Comparison of ENCODE assay signal across 1 cellular context in the genomic region with DNA sequence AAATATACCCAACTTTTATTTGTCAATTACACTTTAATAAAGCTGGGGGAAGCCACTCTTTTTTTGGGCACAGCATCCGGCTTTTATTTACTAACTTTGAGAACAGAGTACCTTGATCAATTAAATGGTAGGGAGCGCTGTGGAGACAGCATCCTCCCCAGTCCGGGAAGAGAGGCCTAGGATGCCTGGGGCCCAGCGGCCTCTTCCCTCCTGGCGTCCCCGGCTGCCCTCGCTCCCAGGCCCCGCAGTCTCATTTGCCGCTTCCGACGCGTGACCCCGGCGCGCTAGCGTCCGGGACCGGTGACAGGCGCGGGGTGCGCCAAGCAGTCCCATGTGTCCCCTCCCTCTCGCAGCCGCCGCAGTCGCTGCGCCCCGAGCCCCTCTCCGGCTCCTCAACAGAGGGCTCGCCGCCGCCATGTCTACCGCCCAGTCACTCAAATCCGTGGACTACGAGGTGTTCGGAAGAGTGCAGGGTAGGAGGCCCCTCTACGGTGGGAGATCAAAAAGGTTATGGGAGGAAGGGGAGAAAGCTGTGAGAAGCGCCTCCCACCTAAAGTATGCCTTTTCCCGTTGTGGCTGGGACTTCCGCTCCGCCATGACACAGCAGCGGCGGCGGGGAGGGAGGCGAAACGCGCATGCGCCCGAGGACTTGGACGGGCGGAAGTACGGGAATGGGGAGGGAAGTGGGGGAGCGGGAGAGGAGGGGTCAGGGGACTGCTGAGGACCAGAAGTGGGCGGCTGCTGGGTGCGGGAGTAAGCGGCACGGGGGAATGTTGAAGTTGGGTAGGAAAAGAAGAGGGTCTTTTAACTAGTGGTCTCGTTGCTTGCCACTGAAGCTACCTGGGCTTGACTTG.
TF ChIP-seq lines count a peak whose summit lies in the region.

A gene (plus strand): TSS at position 332 of the 854 bp plus-strand sequence.

TF ChIP-seq in HepG2, 621 proteins besides CTCF, POLR2A, EP300 and RAD21 (continued from another document and continues in another):
- TF ChIP-seq, protein P1, sequence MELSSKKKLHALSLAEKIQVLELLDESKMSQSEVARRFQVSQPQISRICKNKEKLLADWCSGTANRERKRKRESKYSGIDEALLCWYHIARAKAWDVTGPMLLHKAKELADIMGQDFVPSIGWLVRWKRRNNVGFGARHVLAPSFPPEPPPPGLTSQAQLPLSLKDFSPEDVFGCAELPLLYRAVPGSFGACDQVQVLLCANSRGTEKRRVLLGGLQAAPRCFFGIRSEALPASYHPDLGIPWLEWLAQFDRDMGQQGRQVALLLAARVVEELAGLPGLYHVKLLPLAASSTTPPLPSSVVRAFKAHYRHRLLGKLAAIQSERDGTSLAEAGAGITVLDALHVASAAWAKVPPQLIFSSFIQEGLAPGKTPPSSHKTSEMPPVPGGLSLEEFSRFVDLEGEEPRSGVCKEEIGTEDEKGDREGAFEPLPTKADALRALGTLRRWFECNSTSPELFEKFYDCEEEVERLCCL (CRISPR knock-in tag; IDR thresholded peaks at IDR 0.05; ENCODE audit: borderline replicate concordance): peak; percentile 97
- TF ChIP-seq ZBTB1 (CRISPR knock-in tag; IDR thresholded peaks at IDR 0.05; ENCODE audit: borderline replicate concordance) (peak; percentile 89; the same call in 1 of the 2 replicates), ASH2L (IDR thresholded peaks at IDR 0.05; ENCODE audit: insufficient read length, low read depth, low read length) (peak; percentile 99), CC2D1A (CRISPR knock-in tag; IDR thresholded peaks at IDR 0.05) (no peak), XRCC5 (optimal IDR thresholded peaks at IDR 0.05; ENCODE audit: low read length) (peak; percentile 89), PLRG1 (conservative IDR thresholded peaks at IDR 0.05) (no peak), PHF20 (CRISPR knock-in tag; IDR thresholded peaks at IDR 0.05) (peak; percentile 87), ZNF792 (CRISPR knock-in tag; IDR thresholded peaks at IDR 0.05) (peak; percentile 84), ZNF260 (CRISPR knock-in tag; IDR thresholded peaks at IDR 0.05; ENCODE audit: borderline replicate concordance, low read depth) (no peak; the same call in 1 of the 2 replicates), FOSL1 (CRISPR knock-in tag; IDR thresholded peaks at IDR 0.05; ENCODE audit: borderline replicate concordance) (no peak), ZFP37 (CRISPR knock-in tag; IDR thresholded peaks at IDR 0.05; ENCODE audit: borderline replicate concordance) (0 out of 2 replicates have a peak, but pooled peaks have one; percentile 52), RFX1 (IDR thresholded peaks at IDR 0.05) (no peak), ATAD3A (CRISPR knock-in tag; IDR thresholded peaks at IDR 0.05) (peak; percentile 42; the same call in 1 of the 2 replicates), SRY (CRISPR knock-in tag; IDR thresholded peaks at IDR 0.05) (peak; percentile 98), ZNF720 (CRISPR knock-in tag; IDR thresholded peaks at IDR 0.05) (no peak), GPN1 (CRISPR knock-in tag; IDR thresholded peaks at IDR 0.05; ENCODE audit: borderline replicate concordance) (peak; percentile 80; the same call in 1 of the 2 replicates), U2AF1 (optimal IDR thresholded peaks at IDR 0.05; ENCODE audit: low read depth, low read length) (peak; percentile 91), ZC3H13 (CRISPR knock-in tag; IDR thresholded peaks at IDR 0.05) (peak; percentile 98), ZNF619 (CRISPR knock-in tag; IDR thresholded peaks at IDR 0.05) (peak; percentile 98; the same call in 1 of the 2 replicates), FIP1L1 (IDR thresholded peaks at IDR 0.05; ENCODE audit: borderline replicate concordance, insufficient read depth, low read depth, low read length) (peak; percentile 85; the same call in 1 of the 2 replicates), ZNF510 (CRISPR knock-in tag; IDR thresholded peaks at IDR 0.05; ENCODE audit: low read depth) (peak; percentile 87; the same call in 1 of the 2 replicates), DMAP1 (CRISPR knock-in tag; IDR thresholded peaks at IDR 0.05) (peak; percentile 100), MLLT10 (CRISPR knock-in tag; IDR thresholded peaks at IDR 0.05) (peak; percentile 94), ZBTB42 (CRISPR knock-in tag; IDR thresholded peaks at IDR 0.05) (peak; percentile 68; the same call in 1 of the 2 replicates), FOXA3 (CRISPR knock-in tag; IDR thresholded peaks at IDR 0.05) (peak; percentile 14), NCOA5 (CRISPR knock-in tag; IDR thresholded peaks at IDR 0.05) (no peak), CCDC6 (CRISPR knock-in tag; IDR thresholded peaks at IDR 0.05) (peak; percentile 96), NBN (conservative IDR thresholded peaks at IDR 0.05) (no peak), NFYC (CRISPR knock-in tag; IDR thresholded peaks at IDR 0.05) (peak; percentile 31), ZNF816 (CRISPR knock-in tag; IDR thresholded peaks at IDR 0.05; ENCODE audit: borderline replicate concordance) (peak; percentile 97), ZNF431 (CRISPR knock-in tag; IDR thresholded peaks at IDR 0.05; ENCODE audit: borderline replicate concordance, low read depth) (peak; percentile 89; the same call in 1 of the 2 replicates), MATR3 (CRISPR knock-in tag; IDR thresholded peaks at IDR 0.05) (no peak)
- TF ChIP-seq, protein P2, sequence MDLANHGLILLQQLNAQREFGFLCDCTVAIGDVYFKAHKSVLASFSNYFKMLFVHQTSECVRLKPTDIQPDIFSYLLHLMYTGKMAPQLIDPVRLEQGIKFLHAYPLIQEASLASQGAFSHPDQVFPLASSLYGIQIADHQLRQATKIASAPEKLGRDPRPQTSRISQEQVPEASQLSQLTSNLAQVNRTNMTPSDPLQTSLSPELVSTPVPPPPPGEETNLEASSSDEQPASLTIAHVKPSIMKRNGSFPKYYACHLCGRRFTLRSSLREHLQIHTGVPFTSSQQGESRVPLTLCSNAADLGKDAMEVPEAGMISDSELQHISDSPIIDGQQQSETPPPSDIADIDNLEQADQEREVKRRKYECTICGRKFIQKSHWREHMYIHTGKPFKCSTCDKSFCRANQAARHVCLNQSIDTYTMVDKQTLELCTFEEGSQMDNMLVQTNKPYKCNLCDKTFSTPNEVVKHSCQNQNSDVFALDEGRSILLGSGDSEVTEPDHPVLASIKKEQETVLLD (CRISPR knock-in tag; IDR thresholded peaks at IDR 0.05; ENCODE audit: low read depth): peak; percentile 89
- TF ChIP-seq, protein P3, sequence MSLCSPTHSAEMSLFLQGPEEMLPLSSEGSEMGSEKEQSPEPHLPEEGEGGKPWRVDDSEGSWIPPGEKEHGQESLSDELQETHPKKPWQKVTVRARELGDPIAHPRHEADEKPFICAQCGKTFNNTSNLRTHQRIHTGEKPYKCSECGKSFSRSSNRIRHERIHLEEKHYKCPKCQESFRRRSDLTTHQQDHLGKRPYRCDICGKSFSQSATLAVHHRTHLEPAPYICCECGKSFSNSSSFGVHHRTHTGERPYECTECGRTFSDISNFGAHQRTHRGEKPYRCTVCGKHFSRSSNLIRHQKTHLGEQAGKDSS (CRISPR knock-in tag; IDR thresholded peaks at IDR 0.05; ENCODE audit: borderline replicate concordance, low read depth): peak; percentile 84
- TF ChIP-seq, protein P4, sequence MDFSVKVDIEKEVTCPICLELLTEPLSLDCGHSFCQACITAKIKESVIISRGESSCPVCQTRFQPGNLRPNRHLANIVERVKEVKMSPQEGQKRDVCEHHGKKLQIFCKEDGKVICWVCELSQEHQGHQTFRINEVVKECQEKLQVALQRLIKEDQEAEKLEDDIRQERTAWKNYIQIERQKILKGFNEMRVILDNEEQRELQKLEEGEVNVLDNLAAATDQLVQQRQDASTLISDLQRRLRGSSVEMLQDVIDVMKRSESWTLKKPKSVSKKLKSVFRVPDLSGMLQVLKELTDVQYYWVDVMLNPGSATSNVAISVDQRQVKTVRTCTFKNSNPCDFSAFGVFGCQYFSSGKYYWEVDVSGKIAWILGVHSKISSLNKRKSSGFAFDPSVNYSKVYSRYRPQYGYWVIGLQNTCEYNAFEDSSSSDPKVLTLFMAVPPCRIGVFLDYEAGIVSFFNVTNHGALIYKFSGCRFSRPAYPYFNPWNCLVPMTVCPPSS (IDR thresholded peaks at IDR 0.05): no peak
- TF ChIP-seq, protein P5, sequence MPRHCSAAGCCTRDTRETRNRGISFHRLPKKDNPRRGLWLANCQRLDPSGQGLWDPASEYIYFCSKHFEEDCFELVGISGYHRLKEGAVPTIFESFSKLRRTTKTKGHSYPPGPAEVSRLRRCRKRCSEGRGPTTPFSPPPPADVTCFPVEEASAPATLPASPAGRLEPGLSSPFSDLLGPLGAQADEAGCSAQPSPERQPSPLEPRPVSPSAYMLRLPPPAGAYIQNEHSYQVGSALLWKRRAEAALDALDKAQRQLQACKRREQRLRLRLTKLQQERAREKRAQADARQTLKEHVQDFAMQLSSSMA (CRISPR knock-in tag; IDR thresholded peaks at IDR 0.05): peak; percentile 89; the same call in 1 of the 2 replicates
- TF ChIP-seq, protein P6, sequence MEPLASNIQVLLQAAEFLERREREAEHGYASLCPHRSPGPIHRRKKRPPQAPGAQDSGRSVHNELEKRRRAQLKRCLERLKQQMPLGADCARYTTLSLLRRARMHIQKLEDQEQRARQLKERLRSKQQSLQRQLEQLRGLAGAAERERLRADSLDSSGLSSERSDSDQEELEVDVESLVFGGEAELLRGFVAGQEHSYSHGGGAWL (CRISPR knock-in tag; IDR thresholded peaks at IDR 0.05): peak; percentile 93
- TF ChIP-seq, protein P7, sequence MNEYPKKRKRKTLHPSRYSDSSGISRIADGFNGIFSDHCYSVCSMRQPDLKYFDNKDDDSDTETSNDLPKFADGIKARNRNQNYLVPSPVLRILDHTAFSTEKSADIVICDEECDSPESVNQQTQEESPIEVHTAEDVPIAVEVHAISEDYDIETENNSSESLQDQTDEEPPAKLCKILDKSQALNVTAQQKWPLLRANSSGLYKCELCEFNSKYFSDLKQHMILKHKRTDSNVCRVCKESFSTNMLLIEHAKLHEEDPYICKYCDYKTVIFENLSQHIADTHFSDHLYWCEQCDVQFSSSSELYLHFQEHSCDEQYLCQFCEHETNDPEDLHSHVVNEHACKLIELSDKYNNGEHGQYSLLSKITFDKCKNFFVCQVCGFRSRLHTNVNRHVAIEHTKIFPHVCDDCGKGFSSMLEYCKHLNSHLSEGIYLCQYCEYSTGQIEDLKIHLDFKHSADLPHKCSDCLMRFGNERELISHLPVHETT (CRISPR knock-in tag; conservative IDR thresholded peaks at IDR 0.05): peak; percentile 74; the same call in 1 of the 2 replicates
- TF ChIP-seq, protein P8, sequence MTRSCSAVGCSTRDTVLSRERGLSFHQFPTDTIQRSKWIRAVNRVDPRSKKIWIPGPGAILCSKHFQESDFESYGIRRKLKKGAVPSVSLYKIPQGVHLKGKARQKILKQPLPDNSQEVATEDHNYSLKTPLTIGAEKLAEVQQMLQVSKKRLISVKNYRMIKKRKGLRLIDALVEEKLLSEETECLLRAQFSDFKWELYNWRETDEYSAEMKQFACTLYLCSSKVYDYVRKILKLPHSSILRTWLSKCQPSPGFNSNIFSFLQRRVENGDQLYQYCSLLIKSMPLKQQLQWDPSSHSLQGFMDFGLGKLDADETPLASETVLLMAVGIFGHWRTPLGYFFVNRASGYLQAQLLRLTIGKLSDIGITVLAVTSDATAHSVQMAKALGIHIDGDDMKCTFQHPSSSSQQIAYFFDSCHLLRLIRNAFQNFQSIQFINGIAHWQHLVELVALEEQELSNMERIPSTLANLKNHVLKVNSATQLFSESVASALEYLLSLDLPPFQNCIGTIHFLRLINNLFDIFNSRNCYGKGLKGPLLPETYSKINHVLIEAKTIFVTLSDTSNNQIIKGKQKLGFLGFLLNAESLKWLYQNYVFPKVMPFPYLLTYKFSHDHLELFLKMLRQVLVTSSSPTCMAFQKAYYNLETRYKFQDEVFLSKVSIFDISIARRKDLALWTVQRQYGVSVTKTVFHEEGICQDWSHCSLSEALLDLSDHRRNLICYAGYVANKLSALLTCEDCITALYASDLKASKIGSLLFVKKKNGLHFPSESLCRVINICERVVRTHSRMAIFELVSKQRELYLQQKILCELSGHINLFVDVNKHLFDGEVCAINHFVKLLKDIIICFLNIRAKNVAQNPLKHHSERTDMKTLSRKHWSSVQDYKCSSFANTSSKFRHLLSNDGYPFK (CRISPR knock-in tag; IDR thresholded peaks at IDR 0.05; ENCODE audit: borderline replicate concordance): peak; percentile 100
- TF ChIP-seq, protein P9, sequence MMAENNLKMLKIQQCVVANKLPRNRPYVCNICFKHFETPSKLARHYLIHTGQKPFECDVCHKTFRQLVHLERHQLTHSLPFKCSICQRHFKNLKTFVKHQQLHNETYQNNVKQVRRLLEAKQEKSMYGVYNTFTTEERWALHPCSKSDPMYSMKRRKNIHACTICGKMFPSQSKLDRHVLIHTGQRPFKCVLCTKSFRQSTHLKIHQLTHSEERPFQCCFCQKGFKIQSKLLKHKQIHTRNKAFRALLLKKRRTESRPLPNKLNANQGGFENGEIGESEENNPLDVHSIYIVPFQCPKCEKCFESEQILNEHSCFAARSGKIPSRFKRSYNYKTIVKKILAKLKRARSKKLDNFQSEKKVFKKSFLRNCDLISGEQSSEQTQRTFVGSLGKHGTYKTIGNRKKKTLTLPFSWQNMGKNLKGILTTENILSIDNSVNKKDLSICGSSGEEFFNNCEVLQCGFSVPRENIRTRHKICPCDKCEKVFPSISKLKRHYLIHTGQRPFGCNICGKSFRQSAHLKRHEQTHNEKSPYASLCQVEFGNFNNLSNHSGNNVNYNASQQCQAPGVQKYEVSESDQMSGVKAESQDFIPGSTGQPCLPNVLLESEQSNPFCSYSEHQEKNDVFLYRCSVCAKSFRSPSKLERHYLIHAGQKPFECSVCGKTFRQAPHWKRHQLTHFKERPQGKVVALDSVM (CRISPR knock-in tag; IDR thresholded peaks at IDR 0.05): peak; percentile 84
- TF ChIP-seq, protein P10, sequence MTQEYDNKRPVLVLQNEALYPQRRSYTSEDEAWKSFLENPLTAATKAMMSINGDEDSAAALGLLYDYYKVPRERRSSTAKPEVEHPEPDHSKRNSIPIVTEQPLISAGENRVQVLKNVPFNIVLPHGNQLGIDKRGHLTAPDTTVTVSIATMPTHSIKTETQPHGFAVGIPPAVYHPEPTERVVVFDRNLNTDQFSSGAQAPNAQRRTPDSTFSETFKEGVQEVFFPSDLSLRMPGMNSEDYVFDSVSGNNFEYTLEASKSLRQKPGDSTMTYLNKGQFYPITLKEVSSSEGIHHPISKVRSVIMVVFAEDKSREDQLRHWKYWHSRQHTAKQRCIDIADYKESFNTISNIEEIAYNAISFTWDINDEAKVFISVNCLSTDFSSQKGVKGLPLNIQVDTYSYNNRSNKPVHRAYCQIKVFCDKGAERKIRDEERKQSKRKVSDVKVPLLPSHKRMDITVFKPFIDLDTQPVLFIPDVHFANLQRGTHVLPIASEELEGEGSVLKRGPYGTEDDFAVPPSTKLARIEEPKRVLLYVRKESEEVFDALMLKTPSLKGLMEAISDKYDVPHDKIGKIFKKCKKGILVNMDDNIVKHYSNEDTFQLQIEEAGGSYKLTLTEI (CRISPR knock-in tag; conservative IDR thresholded peaks at IDR 0.05): no peak
- TF ChIP-seq, protein P11, sequence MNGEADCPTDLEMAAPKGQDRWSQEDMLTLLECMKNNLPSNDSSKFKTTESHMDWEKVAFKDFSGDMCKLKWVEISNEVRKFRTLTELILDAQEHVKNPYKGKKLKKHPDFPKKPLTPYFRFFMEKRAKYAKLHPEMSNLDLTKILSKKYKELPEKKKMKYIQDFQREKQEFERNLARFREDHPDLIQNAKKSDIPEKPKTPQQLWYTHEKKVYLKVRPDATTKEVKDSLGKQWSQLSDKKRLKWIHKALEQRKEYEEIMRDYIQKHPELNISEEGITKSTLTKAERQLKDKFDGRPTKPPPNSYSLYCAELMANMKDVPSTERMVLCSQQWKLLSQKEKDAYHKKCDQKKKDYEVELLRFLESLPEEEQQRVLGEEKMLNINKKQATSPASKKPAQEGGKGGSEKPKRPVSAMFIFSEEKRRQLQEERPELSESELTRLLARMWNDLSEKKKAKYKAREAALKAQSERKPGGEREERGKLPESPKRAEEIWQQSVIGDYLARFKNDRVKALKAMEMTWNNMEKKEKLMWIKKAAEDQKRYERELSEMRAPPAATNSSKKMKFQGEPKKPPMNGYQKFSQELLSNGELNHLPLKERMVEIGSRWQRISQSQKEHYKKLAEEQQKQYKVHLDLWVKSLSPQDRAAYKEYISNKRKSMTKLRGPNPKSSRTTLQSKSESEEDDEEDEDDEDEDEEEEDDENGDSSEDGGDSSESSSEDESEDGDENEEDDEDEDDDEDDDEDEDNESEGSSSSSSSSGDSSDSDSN (CRISPR knock-in tag; IDR thresholded peaks at IDR 0.05): peak; percentile 100
